Comparison of ENCODE assay signal across 8 cellular contexts in genomic region chr4:184514121-184514988, GRCh38. TPM values are rescaled to one million over a fixed set of nuclear protein-coding genes. Genes with fewer than 3 reads are reported as not detected.
A peak's percentile ranks its signal among the peaks of the same experiment; 100 is the strongest.
DNase-seq lines count a peak whose midpoint lies in the region; ATAC-seq, FAIRE-seq and TF ChIP-seq lines count a peak whose summit lies in the region.

No MANE protein-coding gene starts in this region.

- ATAC-seq in HG02970 (IDR thresholded peaks at IDR 0.05; ENCODE audit: low FRiP score, unreplicated experiment) (peak; percentile 96), lung (ENCODE audit: insufficient read depth, low FRiP score) (peak; percentile 84)

- intact Hi-C loops in breast epithelium (cut with DNase I; ENCODE audit: low total_unique reads) = no loop called here

- 39 to 47% methylated on average over 8 of the region's 8 CpGs for whole genome bisulfite sequencing in lung, 2 donors
- WGBS in small intestine, 3 donors = 45 to 72% (median 58%) methylated on average over 8 of the region's 8 CpGs

- peak; percentile 75 for DNase-seq in activated T-cell treated with anti-CD3 and anti-CD28 coated beads for 48 hours (ENCODE audit: low read depth)
- DNase-seq in activated T-cell treated with anti-CD3 and anti-CD28 coated beads for 4 hours = no peak
- DNase-seq in SIG-M5 (lab: John Stamatoyannopoulos, UW) = peak; percentile 59
- DNase-seq in breast epithelium (ENCODE audit: low spot score in 2 of 2) = no peak
- DNase-seq in lung (ENCODE audit: low spot score) = peak; percentile 49
- peak; percentile 56 for DNase-seq in stimulated activated CD8-positive, alpha-beta memory T cell treated with anti-CD3 and anti-CD28 coated beads, Interleukin-4, amount 100 ng/mL, for 24 hours (ENCODE audit: low read depth)
- DNase-seq in small intestine = no peak

- H3K9me3 ChIP-seq in breast epithelium (no peaks in the 10 kb centered on the region), lung (ENCODE audit: control insufficient read depth in 2 of 2, insufficient read depth in 1 of 2, low read length in 1 of 2) (peaks cover 0 to 4% of the 10 kb centered on the region in 2 donors), small intestine (ENCODE audit: control insufficient read depth, low read depth) (no peaks in the 10 kb centered on the region)

- TF ChIP-seq CTCF in breast epithelium (IDR thresholded peaks at IDR 0.05) = no peak
- TF ChIP-seq CTCF in lung (IDR thresholded peaks at IDR 0.05; ENCODE audit: control extremely low read depth, extremely low read depth) = no peak

- H3K27me3 ChIP-seq in breast epithelium (no peaks in the 10 kb centered on the region), lung (ENCODE audit: control insufficient read depth, insufficient read depth) (no peaks in the 10 kb centered on the region), small intestine (ENCODE audit: control insufficient read depth in 2 of 2, insufficient read depth in 2 of 2, low read length in 2 of 2) (no peaks in the 10 kb centered on the region)

- no peak for TF ChIP-seq POLR2A in breast epithelium (IDR thresholded peaks at IDR 0.05)

- H3K27ac ChIP-seq in breast epithelium (peak overlapping the region; percentile 2 to 82), lung (ENCODE audit: low read depth in 1 of 2, low read length in 1 of 2) (peak overlapping the region in 1 of 2 donors; percentile 64), small intestine (ENCODE audit: low read depth in 1 of 2, low read length in 1 of 2) (peak overlapping the region in 1 of 2 donors; percentile 67)

- no peak for FAIRE-seq in small intestine (lab: Jason Lieb, UNC)

- no peaks in the 10 kb centered on the region for H3K36me3 ChIP-seq in breast epithelium
- H3K36me3 ChIP-seq in lung (ENCODE audit: control insufficient read depth in 2 of 2, insufficient read depth in 2 of 2, low read length in 2 of 2) = no peaks in the 10 kb centered on the region
- no peaks in the 10 kb centered on the region for H3K36me3 ChIP-seq in small intestine (ENCODE audit: control insufficient read depth in 2 of 2, insufficient read depth in 2 of 2, low read length in 2 of 2)

- H3K4me1 ChIP-seq in breast epithelium (peaks cover 0 to 7% of the 10 kb centered on the region in 2 donors), lung (ENCODE audit: control insufficient read depth in 2 of 2, insufficient read depth in 2 of 2, low read length in 2 of 2) (no peaks in the 10 kb centered on the region), small intestine (ENCODE audit: control insufficient read depth in 2 of 2, insufficient read depth in 1 of 2, low read depth in 1 of 2, low read length in 1 of 2) (no peaks in the 10 kb centered on the region)

- H3K4me3 ChIP-seq in breast epithelium (peak overlapping the region in 1 of 3 donors; percentile 46), lung (no peak overlapping the region), small intestine (ENCODE audit: low read depth in 1 of 2, low read length in 2 of 2) (no peak overlapping the region)

RNA-seq across cellular contexts. Expression of gene IRF2, which starts 40.0 kb away (rescaled TPM):
- total RNA-seq in breast epithelium (10 to 100 TPM; 27.4 to 57.8 (median 36.4) TPM), lung (10 to 100 TPM; 30.7 to 65.8 TPM)
- polyA plus RNA-seq in lung (10 to 100 TPM; 16.4 to 55.4 TPM), small intestine (10 to 100 TPM; 23.3 to 36.5 (median 28.9) TPM)

Comparison
In these comparisons a context has a peak if more than half of its experiments do, and no peak if none do; other contexts are left out.
1. DNase-seq: peak in activated T-cell treated with anti-CD3 and anti-CD28 coated beads for 48 hours (single experiment), SIG-M5 (single experiment), lung (single experiment) and stimulated activated CD8-positive, alpha-beta memory T cell treated with anti-CD3 and anti-CD28 coated beads, Interleukin-4, amount 100 ng/mL, for 24 hours (single experiment); none in activated T-cell treated with anti-CD3 and anti-CD28 coated beads for 4 hours (single experiment), breast epithelium (0 of 2) and small intestine (single experiment).